ENCODE assay signal across 11 cellular contexts in the genomic region with DNA sequence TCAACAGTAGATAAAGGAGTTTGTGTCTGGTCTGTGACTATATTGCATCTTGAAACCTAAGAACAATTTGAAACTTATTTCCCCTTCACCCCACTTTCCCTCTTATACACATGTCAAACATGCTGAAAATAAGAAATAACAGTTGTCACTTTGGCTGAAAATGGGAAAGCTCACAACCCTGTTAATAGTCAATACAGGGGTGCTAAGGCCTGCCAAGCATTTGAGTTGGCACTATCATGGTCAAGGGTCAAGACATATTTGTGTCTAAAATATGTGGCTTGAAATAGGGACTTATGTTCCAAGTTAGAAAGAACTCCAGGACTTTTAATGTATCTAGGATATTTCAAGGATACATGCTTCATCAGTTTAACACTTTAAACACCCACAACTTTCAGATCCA.
"Had no signal": no experiment of that assay in that cellular context is flagged by ENCODE, and none has a peak within 500 bp of the region (broad histone marks: within the 10 kb centered on the region; RNA-seq: fewer than 3 reads in every experiment).

No MANE protein-coding gene starts in this region.

- H3K27ac ChIP-seq: GM23248 had no signal

- ATAC-seq: GM23338, HCT116 had no signal

- FAIRE-seq: H1, H54 had no signal

- H3K4me3 ChIP-seq: GM23248, GM23338, HAP-1 had no signal

- H3K9ac ChIP-seq: GM23248 had no signal

- H2AFZ ChIP-seq: GM23248, GM23338 had no signal

- H3K36me3 ChIP-seq: HAP-1 had no signal

- H3K4me2 ChIP-seq: GM23338 had no signal

- DNase-seq: GM23248, GOT3, H7, H9, HCEC 1CT, HFFc6 had no signal

- H3K4me1 ChIP-seq: HAP-1 had no signal

- H3K9me3 ChIP-seq: HAP-1 had no signal
